8 cellular contexts compared by ENCODE assay signal in the genomic region with DNA sequence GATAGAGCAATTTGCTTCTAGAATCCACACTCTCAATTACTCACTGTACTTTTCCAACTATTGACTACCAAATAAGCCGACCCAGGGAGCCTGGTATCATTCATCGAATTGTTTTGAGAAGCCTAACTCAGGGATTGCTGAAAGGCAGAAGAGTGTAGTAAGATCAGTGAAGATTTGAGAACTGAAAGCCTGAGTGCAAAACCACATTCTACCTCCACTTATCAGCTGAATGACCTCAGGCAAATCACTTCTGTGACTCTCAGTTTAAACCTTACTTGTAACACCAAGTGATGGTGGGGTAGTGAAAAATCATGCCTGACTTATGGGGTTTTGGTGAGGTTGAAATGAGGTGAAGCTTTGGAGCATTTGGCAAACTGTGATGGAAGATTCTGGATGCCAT.
DNase-seq lines count a peak whose midpoint lies in the region; ATAC-seq, FAIRE-seq and TF ChIP-seq lines count a peak whose summit lies in the region.

No MANE protein-coding gene starts in this region.

- peaks cover 60% of the 10 kb centered on the region for H3K4me1 Mint-ChIP-seq in Caco-2 (ENCODE audit: low read depth, unreplicated experiment)
- peaks cover 33% of the 10 kb centered on the region for H3K4me1 Mint-ChIP-seq in astrocyte (ENCODE audit: low read depth, unreplicated experiment)

- H3K36me3 Mint-ChIP-seq in Caco-2 (ENCODE audit: insufficient read depth, unreplicated experiment): peaks cover 24% of the 10 kb centered on the region
- H3K36me3 Mint-ChIP-seq in astrocyte (ENCODE audit: low read depth, unreplicated experiment): no peaks in the 10 kb centered on the region

- no peaks in the 10 kb centered on the region for H3K9me3 ChIP-seq in Caco-2
- H3K9me3 ChIP-seq in astrocyte (ENCODE audit: insufficient read depth, low read depth, low read length): no peaks in the 10 kb centered on the region
- H3K9me3 ChIP-seq in breast epithelium: no peaks in the 10 kb centered on the region
- no peaks in the 10 kb centered on the region for H3K9me3 ChIP-seq in right cardiac atrium (ENCODE audit: control insufficient read depth, low read length)
- no peaks in the 10 kb centered on the region for H3K9me3 ChIP-seq in ovary

- no peaks in the 10 kb centered on the region for H3K27me3 Mint-ChIP-seq in Caco-2 (ENCODE audit: insufficient read depth, unreplicated experiment)
- H3K27me3 Mint-ChIP-seq in astrocyte (ENCODE audit: low read depth, unreplicated experiment): no peaks in the 10 kb centered on the region

- POLR2A ChIA-PET in Caco-2 (lab: Charles Lee): no interaction called here

- H3K9me3 Mint-ChIP-seq in Caco-2 (ENCODE audit: unreplicated experiment) (peaks cover 13% of the 10 kb centered on the region), astrocyte (ENCODE audit: unreplicated experiment) (no peaks in the 10 kb centered on the region)

- H3K79me2 ChIP-seq in astrocyte (ENCODE audit: insufficient read depth, low read length): no peaks in the 10 kb centered on the region

- H3K9ac ChIP-seq in astrocyte (ENCODE audit: low read length): no peak overlapping the region

- 83% methylated on average over 2 of the region's 2 CpGs for WGBS in right cardiac atrium
- 86 to 92% (median 90%) methylated on average over 2 of the region's 2 CpGs for WGBS in ovary, 3 donors

- H3K27me3 ChIP-seq in Caco-2 (replicated peaks; ENCODE audit: control insufficient read depth, insufficient read depth, low read length) (no peaks in the 10 kb centered on the region), astrocyte (ENCODE audit: insufficient read depth, low read length) (no peaks in the 10 kb centered on the region), breast epithelium (no peaks in the 10 kb centered on the region), right cardiac atrium (ENCODE audit: control insufficient read depth, insufficient read depth) (no peaks in the 10 kb centered on the region), ovary (no peaks in the 10 kb centered on the region)

- no peak overlapping the region for H2AFZ ChIP-seq in astrocyte (ENCODE audit: low read depth, low read length)

- H3K4me3 Mint-ChIP-seq in Caco-2 (ENCODE audit: unreplicated experiment) (peak overlapping the region; percentile 35), astrocyte (ENCODE audit: unreplicated experiment) (peak overlapping the region; percentile 9)

- H4K20me1 ChIP-seq in astrocyte (ENCODE audit: insufficient read depth, low read length): no peaks in the 10 kb centered on the region

- CTCF ChIA-PET in Caco-2 (lab: Charles Lee): no interaction called here

- H3K36me3 ChIP-seq in Caco-2 (ENCODE audit: control insufficient read depth, insufficient read depth, low read length): no peaks in the 10 kb centered on the region
- no peaks in the 10 kb centered on the region for H3K36me3 ChIP-seq in astrocyte (ENCODE audit: insufficient read depth, low read length)
- no peaks in the 10 kb centered on the region for H3K36me3 ChIP-seq in breast epithelium
- H3K36me3 ChIP-seq in ovary: no peaks in the 10 kb centered on the region

- peak overlapping the region; percentile 97 for H3K27ac Mint-ChIP-seq in Caco-2 (ENCODE audit: unreplicated experiment)
- H3K27ac Mint-ChIP-seq in astrocyte (ENCODE audit: unreplicated experiment): no peak overlapping the region

- TF ChIP-seq POLR2A in breast epithelium (IDR thresholded peaks at IDR 0.05) (no peak), ovary (IDR thresholded peaks at IDR 0.05) (no peak)

- H3K4me3 ChIP-seq in Caco-2 (ENCODE audit: low read depth, low read length) (no peak overlapping the region), astrocyte (ENCODE audit: insufficient read depth, low read depth, low read length) (no peak overlapping the region), breast epithelium (no peak overlapping the region), right cardiac atrium (ENCODE audit: low read length) (no peak overlapping the region), ovary (no peak overlapping the region)

- TF ChIP-seq EP300 in ovary (IDR thresholded peaks at IDR 0.05): no peak

- TF ChIP-seq CTCF in Caco-2 (IDR thresholded peaks at IDR 0.05; ENCODE audit: insufficient read depth in 1 of 2, low read depth in 1 of 2, low read length in 1 of 2, severe bottlenecking in 1 of 2, unreplicated experiment in 1 of 2): no peak
- no peak for TF ChIP-seq CTCF in astrocyte (IDR thresholded peaks at IDR 0.05; ENCODE audit: insufficient read depth, low read depth, low read length)
- TF ChIP-seq CTCF in breast epithelium (IDR thresholded peaks at IDR 0.05): no peak
- TF ChIP-seq CTCF in ovary (IDR thresholded peaks at IDR 0.05): no peak

- peaks cover 70% of the 10 kb centered on the region for H3K4me1 ChIP-seq in Caco-2
- H3K4me1 ChIP-seq in astrocyte (ENCODE audit: insufficient read depth, low read length): peaks cover 16% of the 10 kb centered on the region
- peaks cover 0 to 4% of the 10 kb centered on the region in 2 donors for H3K4me1 ChIP-seq in breast epithelium
- H3K4me1 ChIP-seq in right cardiac atrium (ENCODE audit: control insufficient read depth, insufficient read depth, low read length): peaks cover 10% of the 10 kb centered on the region
- H3K4me1 ChIP-seq in ovary (ENCODE audit: insufficient read depth): peaks cover 4% of the 10 kb centered on the region

- no peak overlapping the region for H3K27ac ChIP-seq in astrocyte (ENCODE audit: low read depth, low read length)
- peak overlapping the region in 1 of 2 donors; percentile 89 for H3K27ac ChIP-seq in breast epithelium
- H3K27ac ChIP-seq in right cardiac atrium (ENCODE audit: low read length): no peak overlapping the region
- no peak overlapping the region for H3K27ac ChIP-seq in ovary

- no peak overlapping the region for H3K4me2 ChIP-seq in astrocyte (ENCODE audit: low read length)

- intact Hi-C loops in Caco-2 (cut with micrococcal nuclease; ENCODE audit: unreplicated experiment) (no loop called here), breast epithelium (cut with DNase I; ENCODE audit: low total_unique reads) (loop anchor here (5.0 kb wide), 1 partner anchor 224 kb away; no protein-coding TSS in a partner anchor), right cardiac atrium (cut with DNase I) (loop anchor here in 1 of 4 donors (10.0 kb wide), 1 partner anchor 176 kb away; no protein-coding TSS in a partner anchor), ovary (cut with DNase I) (no loop called here)

- BruUV-seq in Caco-2 (replicated peaks; lab: Mats Ljungman, UMichigan): no TSS peak

- no peak for FAIRE-seq in astrocyte (lab: Jason Lieb, UNC)

- ATAC-seq in GM19452 (IDR thresholded peaks at IDR 0.05; ENCODE audit: unreplicated experiment) (peak; percentile 86), HG03196 (IDR thresholded peaks at IDR 0.05; ENCODE audit: unreplicated experiment) (peak; percentile 71), right cardiac atrium (no peak)

- no peak for DNase-seq in Caco-2
- no peak for DNase-seq in astrocyte (ENCODE audit: low read depth)
- DNase-seq in NCI-H510A (lab: John Stamatoyannopoulos, UW): no peak
- no peak for DNase-seq in breast epithelium (ENCODE audit: low spot score in 2 of 2)
- DNase-seq in right cardiac atrium: no peak
- DNase-seq in ovary: no peak

Comparison
In these comparisons a context has a peak if more than half of its experiments do, and no peak if none do; other contexts are left out.
1. ATAC-seq: peak in GM19452 (single experiment) and HG03196 (single experiment); none in right cardiac atrium (0 of 2).